ENCODE assay signal across 8 cellular contexts in genomic region chr18:27605107-27605834, GRCh38.
DNase-seq lines count a peak whose midpoint lies in the region; ATAC-seq and TF ChIP-seq lines count a peak whose summit lies in the region.

No MANE protein-coding gene starts in this region.

- H3K36me3 Mint-ChIP-seq in activated CD8-positive, alpha-beta T cell treated with anti-CD3 and anti-CD28 coated beads, Interleukin-2, amount 10 ng/mL, durations not matched to agents 7 days and 5 days (ENCODE audit: low read depth), result no peaks in the 10 kb centered on the region
- H3K36me3 Mint-ChIP-seq in progenitor cell of endocrine pancreas (ENCODE audit: insufficient read depth), result no peaks in the 10 kb centered on the region
- no peaks in the 10 kb centered on the region for H3K36me3 Mint-ChIP-seq in CD4-positive, alpha-beta memory T cell

- H3K4me3 ChIP-seq in heart left ventricle, result no peak overlapping the region
- no peak overlapping the region for H3K4me3 ChIP-seq in CD4-positive, alpha-beta memory T cell (ENCODE audit: low read length in 2 of 2)

- H3K9me3 ChIP-seq in heart left ventricle, result peaks cover 0 to 6% (median 0%) of the 10 kb centered on the region in 12 donors
- no peaks in the 10 kb centered on the region for H3K9me3 ChIP-seq in CD4-positive, alpha-beta memory T cell (ENCODE audit: control insufficient read depth in 1 of 2, low read length in 2 of 2)

- no peaks in the 10 kb centered on the region for H3K4me1 Mint-ChIP-seq in activated CD8-positive, alpha-beta T cell treated with anti-CD3 and anti-CD28 coated beads, Interleukin-2, amount 10 ng/mL, durations not matched to agents 7 days and 5 days (ENCODE audit: low read depth)
- peaks cover 9% of the 10 kb centered on the region for H3K4me1 Mint-ChIP-seq in progenitor cell of endocrine pancreas (ENCODE audit: low read depth)
- H3K4me1 Mint-ChIP-seq in CD4-positive, alpha-beta memory T cell, result no peaks in the 10 kb centered on the region

- POLR2A ChIA-PET in activated CD8-positive, alpha-beta T cell treated with anti-CD3 and anti-CD28 coated beads, Interleukin-2, amount 10 ng/mL, durations not matched to agents 7 days and 5 days (lab: Charles Lee), result no interaction called here
- POLR2A ChIA-PET in CD4-positive, alpha-beta memory T cell (lab: Charles Lee; ENCODE audit: partially characterized antibody), result no interaction called here

- H3K36me3 ChIP-seq in heart left ventricle, result no peaks in the 10 kb centered on the region
- no peaks in the 10 kb centered on the region for H3K36me3 ChIP-seq in CD4-positive, alpha-beta memory T cell (ENCODE audit: insufficient read depth, low read length)

- peak; percentile 81 for ATAC-seq in HG03378 (IDR thresholded peaks at IDR 0.05; ENCODE audit: unreplicated experiment)
- no peak for ATAC-seq in activated CD8-positive, alpha-beta T cell treated with anti-CD3 and anti-CD28 coated beads, Interleukin-2, amount 10 ng/mL, durations not matched to agents 7 days and 5 days
- peak in 3 of 4 donors; percentile 86 to 94 (median 86) for ATAC-seq in heart left ventricle

- H3K27ac ChIP-seq in heart left ventricle, result no peak overlapping the region
- no peak overlapping the region for H3K27ac ChIP-seq in CD4-positive, alpha-beta memory T cell (ENCODE audit: low read depth, low read length)

- H3K27me3 Mint-ChIP-seq in activated CD8-positive, alpha-beta T cell treated with anti-CD3 and anti-CD28 coated beads, Interleukin-2, amount 10 ng/mL, durations not matched to agents 7 days and 5 days (ENCODE audit: low read depth), result no peaks in the 10 kb centered on the region
- H3K27me3 Mint-ChIP-seq in progenitor cell of endocrine pancreas, result no peaks in the 10 kb centered on the region
- H3K27me3 Mint-ChIP-seq in CD4-positive, alpha-beta memory T cell, result no peaks in the 10 kb centered on the region

- no peak for TF ChIP-seq POLR2A in heart left ventricle (IDR thresholded peaks at IDR 0.05)

- no peaks in the 10 kb centered on the region for H3K4me1 ChIP-seq in heart left ventricle
- H3K4me1 ChIP-seq in CD4-positive, alpha-beta memory T cell (ENCODE audit: insufficient read depth, low read length), result no peaks in the 10 kb centered on the region

- H3K4me3 Mint-ChIP-seq in activated CD8-positive, alpha-beta T cell treated with anti-CD3 and anti-CD28 coated beads, Interleukin-2, amount 10 ng/mL, durations not matched to agents 7 days and 5 days, result no peak overlapping the region
- H3K4me3 Mint-ChIP-seq in progenitor cell of endocrine pancreas (ENCODE audit: low read depth), result no peak overlapping the region
- no peak overlapping the region for H3K4me3 Mint-ChIP-seq in CD4-positive, alpha-beta memory T cell

- WGBS in heart left ventricle, 4 donors, result 19 to 26% (median 23%) methylated on average over 5 of the region's 5 CpGs

- intact Hi-C loops in heart left ventricle (cut with DNase I), result loop anchor here (1.0 to 10.0 kb wide), 7 partner anchors 142 to 790 kb away; no protein-coding TSS in a partner anchor
- intact Hi-C loops in CD4-positive, alpha-beta memory T cell (cut with micrococcal nuclease), result no loop called here

- TF ChIP-seq CTCF in heart left ventricle (IDR thresholded peaks at IDR 0.05), result peak; percentile 67 to 87 (median 72)
- peak; percentile 91 for TF ChIP-seq CTCF in progenitor cell of endocrine pancreas (IDR thresholded peaks at IDR 0.05; ENCODE audit: unreplicated experiment)

- no peaks in the 10 kb centered on the region for H3K9me3 Mint-ChIP-seq in activated CD8-positive, alpha-beta T cell treated with anti-CD3 and anti-CD28 coated beads, Interleukin-2, amount 10 ng/mL, durations not matched to agents 7 days and 5 days (ENCODE audit: insufficient read depth)
- peaks cover 3% of the 10 kb centered on the region for H3K9me3 Mint-ChIP-seq in progenitor cell of endocrine pancreas (ENCODE audit: low read depth)
- H3K9me3 Mint-ChIP-seq in CD4-positive, alpha-beta memory T cell, result peaks cover 0 to 8% (median 1%) of the 10 kb centered on the region in 8 donors

- CTCF ChIA-PET in activated CD8-positive, alpha-beta T cell treated with anti-CD3 and anti-CD28 coated beads, Interleukin-2, amount 10 ng/mL, durations not matched to agents 7 days and 5 days (lab: Charles Lee), result interaction anchor here (0.7 to 1.6 kb wide), 3 partner anchors 9 to 13 kb away, joined by 5 to 6 read pairs (median 6); no protein-coding TSS in a partner anchor
- CTCF ChIA-PET in CD4-positive, alpha-beta memory T cell (lab: Charles Lee; ENCODE audit: partially characterized antibody), result interaction anchor here (1.6 kb wide), 1 partner anchor 9 kb away, joined by 5 read pairs; no protein-coding TSS in a partner anchor

- peak; percentile 78 for DNase-seq in DMS 273 (lab: John Stamatoyannopoulos, UW; ENCODE audit: unreplicated experiment)
- DNase-seq in GM19240 (ENCODE audit: insufficient read length, low spot score), result peak; percentile 2
- peak; percentile 84 for DNase-seq in NCI-H2227 (lab: John Stamatoyannopoulos, UW; ENCODE audit: unreplicated experiment)
- DNase-seq in activated CD8-positive, alpha-beta T cell treated with anti-CD3 and anti-CD28 coated beads, Interleukin-2, amount 10 ng/mL, durations not matched to agents 7 days and 5 days, result peak; percentile 36
- peak in 4 of 5 donors; percentile 33 to 56 (median 46) for DNase-seq in heart left ventricle
- peak; percentile 31 for DNase-seq in progenitor cell of endocrine pancreas (ENCODE audit: low spot score, unreplicated experiment)
- DNase-seq in CD4-positive, alpha-beta memory T cell, result no peak

- H3K27ac Mint-ChIP-seq in activated CD8-positive, alpha-beta T cell treated with anti-CD3 and anti-CD28 coated beads, Interleukin-2, amount 10 ng/mL, durations not matched to agents 7 days and 5 days, result no peak overlapping the region
- H3K27ac Mint-ChIP-seq in progenitor cell of endocrine pancreas, result no peak overlapping the region
- no peak overlapping the region for H3K27ac Mint-ChIP-seq in CD4-positive, alpha-beta memory T cell

- H3K27me3 ChIP-seq in heart left ventricle, result no peaks in the 10 kb centered on the region
- H3K27me3 ChIP-seq in CD4-positive, alpha-beta memory T cell (ENCODE audit: insufficient read depth, low read length), result no peaks in the 10 kb centered on the region

Comparison
In these comparisons a context has a peak if more than half of its experiments do, and no peak if none do; other contexts are left out.
1. DNase-seq: peak in DMS 273 (single experiment), GM19240 (single experiment), NCI-H2227 (single experiment), activated CD8-positive, alpha-beta T cell treated with anti-CD3 and anti-CD28 coated beads, Interleukin-2, amount 10 ng/mL, durations not matched to agents 7 days and 5 days (single experiment), heart left ventricle (4 of 5) and progenitor cell of endocrine pancreas (single experiment); none in CD4-positive, alpha-beta memory T cell (0 of 5).